ENCODE assay signal across 33 cellular contexts in genomic region chr22:46867106-46867505, GRCh38.
DNase-seq lines count a peak whose midpoint lies in the region; ATAC-seq, FAIRE-seq and TF ChIP-seq lines count a peak whose summit lies in the region.
"Had no signal": no experiment of that assay in that cellular context is flagged by ENCODE, and none has a peak within 500 bp of the region (broad histone marks: within the 10 kb centered on the region; RNA-seq: fewer than 3 reads in every experiment).

No MANE protein-coding gene starts in this region.

- peak overlapping the region; percentile 40 for H3K4me3 ChIP-seq in WI38 (ENCODE audit: low read depth, low read length)
- H3K4me3 ChIP-seq: cardiac muscle cell, colonic mucosa, esophagus squamous epithelium, skin epidermis had no signal

- FAIRE-seq in frontal cortex (lab: Jason Lieb, UNC), result no peak

- no peak for ATAC-seq in GM21717 (IDR thresholded peaks at IDR 0.05; ENCODE audit: unreplicated experiment)
- ATAC-seq: effector memory CD8-positive, alpha-beta T cell; HCT116; left colon; Panc1; stimulated activated naive B cell treated with anti-CD40 and anti-IgM and Interleukin-4, amounts not matched to agents 10 μg/mL and 1 μg/mL and 100 μg/mL, for 72 hours had no signal

- DNase-seq in HS-5 (ENCODE audit: low read depth), result peak; percentile 4
- DNase-seq in globus pallidus (ENCODE audit: low spot score), result peak; percentile 37
- no peak for DNase-seq in effector CD4-positive, alpha-beta T cell
- DNase-seq in frontal cortex (ENCODE audit: low spot score in 2 of 2), result no peak
- no peak for DNase-seq in DMS53 (lab: John Stamatoyannopoulos, UW)
- DNase-seq: activated CD4-positive, alpha-beta T cell treated with anti-CD3 and anti-CD28 coated beads, Interleukin-2, amount 10 ng/mL, durations not matched to agents 24 days and 14 days; activated CD8-positive, alpha-beta memory T cell treated with anti-CD3 and anti-CD28 coated beads for 24 hours; activated T-cell treated with anti-CD3 and anti-CD28 coated beads for 4 hours; Calu3; CD4-positive, CD25-positive, alpha-beta regulatory T cell; colonic mucosa; DMS79 treated with DMSO at 0.1 percent for 48 hours; effector memory CD8-positive, alpha-beta T cell; esophagus squamous epithelium; GDM1; hippocampal formation; KG1; left colon; MM.1S; NCI-H1105 treated with DMSO at 0.1 percent for 48 hours; NCI-H2029 treated with DMSO at 0.1 percent for 48 hours; NCI-H526 treated with DMSO at 0.1 percent for 48 hours; nephron progenitor cell; NK-92 treated with Interleukin-12 subunit alpha and Interleukin-12 subunit beta, amount 100 ng/mL, for 24 hours; SHP77 treated with DMSO at 0.1 percent for 48 hours; stimulated activated naive B cell treated with anti-CD40 and anti-IgM and Interleukin-4, amounts not matched to agents 10 μg/mL and 1 μg/mL and 100 μg/mL, for 72 hours; substantia nigra had no signal

- no peak for TF ChIP-seq CTCF in WI38 (IDR thresholded peaks at IDR 0.05; ENCODE audit: low read depth, low read length)

Comparison
In these comparisons a context has a peak if more than half of its experiments do, and no peak if none do; other contexts are left out.
1. DNase-seq: peak in HS-5 (single experiment) and globus pallidus (single experiment); none in effector CD4-positive, alpha-beta T cell (single experiment), frontal cortex (0 of 2) and DMS53 (single experiment).